Comparison of ENCODE assay signal across 1 cellular context in genomic region chr5:159987031-159987674, GRCh38.
A peak's percentile ranks its signal among the peaks of the same experiment; 100 is the strongest.
TF ChIP-seq lines count a peak whose summit lies in the region.

No MANE protein-coding gene starts in this region.

TF ChIP-seq in HepG2, 621 proteins besides CTCF, POLR2A, EP300 and RAD21 (continued from another document and continues in another):
- no peak for TF ChIP-seq IRF1 (CRISPR knock-in tag; IDR thresholded peaks at IDR 0.05; ENCODE audit: low read depth)
- no peak for TF ChIP-seq ZNF18 (CRISPR knock-in tag; IDR thresholded peaks at IDR 0.05; ENCODE audit: insufficient replicate concordance)
- TF ChIP-seq HNRNPLL (IDR thresholded peaks at IDR 0.05; ENCODE audit: low read depth, low read length, poor library complexity, severe bottlenecking): peak; percentile 56
- TF ChIP-seq MIER3 (CRISPR knock-in tag; IDR thresholded peaks at IDR 0.05; ENCODE audit: borderline replicate concordance): peak; percentile 24; the same call in 1 of the 2 replicates
- TF ChIP-seq ISX (CRISPR knock-in tag; conservative IDR thresholded peaks at IDR 0.05): no peak
- no peak for TF ChIP-seq IKZF4 (CRISPR knock-in tag; IDR thresholded peaks at IDR 0.05; ENCODE audit: borderline replicate concordance, low read depth, not compliant biosample characterization)
- TF ChIP-seq ZNF740 (CRISPR knock-in tag; IDR thresholded peaks at IDR 0.05): no peak
- no peak for TF ChIP-seq ZNF672 (CRISPR knock-in tag; IDR thresholded peaks at IDR 0.05)
- TF ChIP-seq ZNF720 (CRISPR knock-in tag; IDR thresholded peaks at IDR 0.05): no peak
- TF ChIP-seq ZFP36L1 (CRISPR knock-in tag; IDR thresholded peaks at IDR 0.05): no peak
- TF ChIP-seq ZNF749 (CRISPR knock-in tag; IDR thresholded peaks at IDR 0.05; ENCODE audit: borderline replicate concordance): no peak
- no peak for TF ChIP-seq TGIF2 (CRISPR knock-in tag; IDR thresholded peaks at IDR 0.05)
- 0 out of 2 replicates have a peak, but pooled peaks have one; percentile 57 for TF ChIP-seq ZNF800 (CRISPR knock-in tag; IDR thresholded peaks at IDR 0.05)
- no peak for TF ChIP-seq ZNF841 (CRISPR knock-in tag; IDR thresholded peaks at IDR 0.05; ENCODE audit: borderline replicate concordance)
- TF ChIP-seq MNT (IDR thresholded peaks at IDR 0.05): no peak
- TF ChIP-seq YEATS2 (CRISPR knock-in tag; IDR thresholded peaks at IDR 0.05; ENCODE audit: borderline replicate concordance): no peak
- no peak for TF ChIP-seq TFDP1 (CRISPR knock-in tag; IDR thresholded peaks at IDR 0.05; ENCODE audit: borderline replicate concordance)
- TF ChIP-seq GMEB2 (CRISPR knock-in tag; IDR thresholded peaks at IDR 0.05; ENCODE audit: low read depth): no peak
- TF ChIP-seq ZKSCAN5 (CRISPR knock-in tag; IDR thresholded peaks at IDR 0.05): no peak
- 0 out of 2 replicates have a peak, but pooled peaks have one; percentile 3 for TF ChIP-seq PATZ1 (CRISPR knock-in tag; IDR thresholded peaks at IDR 0.05)
- no peak for TF ChIP-seq ZBED4 (CRISPR knock-in tag; IDR thresholded peaks at IDR 0.05; ENCODE audit: borderline replicate concordance)
- no peak for TF ChIP-seq GPBP1L1 (CRISPR knock-in tag; IDR thresholded peaks at IDR 0.05)
- no peak for TF ChIP-seq ZNF501 (CRISPR knock-in tag; IDR thresholded peaks at IDR 0.05)
- peak; percentile 81 for TF ChIP-seq XRCC5 (optimal IDR thresholded peaks at IDR 0.05; ENCODE audit: low read length)
- no peak for TF ChIP-seq ZNF761 (CRISPR knock-in tag; conservative IDR thresholded peaks at IDR 0.05)
- TF ChIP-seq PHF8 (CRISPR knock-in tag; IDR thresholded peaks at IDR 0.05): peak; percentile 38; the same call in 1 of the 2 replicates
- TF ChIP-seq ZNF879 (CRISPR knock-in tag; IDR thresholded peaks at IDR 0.05): no peak
- TF ChIP-seq ZNF644 (CRISPR knock-in tag; IDR thresholded peaks at IDR 0.05; ENCODE audit: low read depth): no peak
- no peak for TF ChIP-seq ZSCAN12 (CRISPR knock-in tag; IDR thresholded peaks at IDR 0.05)
- TF ChIP-seq ZFAT (CRISPR knock-in tag; conservative IDR thresholded peaks at IDR 0.05): no peak
- TF ChIP-seq KLF15 (CRISPR knock-in tag; IDR thresholded peaks at IDR 0.05; ENCODE audit: borderline replicate concordance): no peak
- no peak for TF ChIP-seq MBNL3 (CRISPR knock-in tag; conservative IDR thresholded peaks at IDR 0.05)
- no peak for TF ChIP-seq ZNF24 (IDR thresholded peaks at IDR 0.05)
- TF ChIP-seq ZSCAN20 (CRISPR knock-in tag; IDR thresholded peaks at IDR 0.05; ENCODE audit: borderline replicate concordance): no peak
- TF ChIP-seq CCAR2 (optimal IDR thresholded peaks at IDR 0.05; ENCODE audit: low read depth, low read length): no peak
- no peak for TF ChIP-seq TEAD3 (CRISPR knock-in tag; optimal IDR thresholded peaks at IDR 0.05; ENCODE audit: borderline replicate concordance)
- TF ChIP-seq ZNF251 (CRISPR knock-in tag; IDR thresholded peaks at IDR 0.05): no peak
- TF ChIP-seq ZFX (CRISPR knock-in tag; IDR thresholded peaks at IDR 0.05; ENCODE audit: low read depth): no peak
- TF ChIP-seq ZFYVE20 (CRISPR knock-in tag; IDR thresholded peaks at IDR 0.05; ENCODE audit: borderline replicate concordance, low read depth): no peak
- TF ChIP-seq ZBTB7B (CRISPR knock-in tag; IDR thresholded peaks at IDR 0.05): 0 out of 2 replicates have a peak, but pooled peaks have one; percentile 20
- no peak; the same call in 1 of the 2 replicates for TF ChIP-seq IRF9 (CRISPR knock-in tag; IDR thresholded peaks at IDR 0.05; ENCODE audit: borderline replicate concordance)
- TF ChIP-seq TAF15 (IDR thresholded peaks at IDR 0.05; ENCODE audit: low read depth, low read length, poor library complexity, severe bottlenecking): no peak
- TF ChIP-seq KDM1A (CRISPR knock-in tag; IDR thresholded peaks at IDR 0.05): no peak
- 0 out of 2 replicates have a peak, but pooled peaks have one; percentile 37 for TF ChIP-seq ZNF788 (CRISPR knock-in tag; IDR thresholded peaks at IDR 0.05; ENCODE audit: borderline replicate concordance)
- no peak for TF ChIP-seq PHF20 (CRISPR knock-in tag; IDR thresholded peaks at IDR 0.05)
